Comparison of ENCODE assay signal across 8 cellular contexts in the genomic region with DNA sequence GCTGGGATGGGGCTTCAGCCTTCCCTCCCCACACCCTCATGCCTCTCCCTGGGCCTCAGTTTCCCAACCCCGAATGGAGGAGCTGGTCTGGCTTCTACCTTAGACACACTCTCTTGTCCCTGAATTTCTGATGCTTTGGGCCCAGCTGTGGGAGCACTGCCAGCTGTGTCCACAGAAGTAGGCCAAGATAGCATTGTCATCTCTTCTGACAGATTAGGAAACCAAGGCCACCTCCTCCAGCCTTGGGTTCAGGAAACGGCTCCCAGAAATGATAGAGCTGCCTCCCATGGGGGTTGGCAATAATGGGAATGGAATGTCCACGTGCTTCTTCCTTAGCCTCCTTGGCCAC. TPM values are rescaled to one million over a fixed set of nuclear protein-coding genes. Genes with fewer than 3 reads are reported as not detected.
DNase-seq lines count a peak whose midpoint lies in the region; ATAC-seq and TF ChIP-seq lines count a peak whose summit lies in the region.

No MANE protein-coding gene starts in this region.

- intact Hi-C loops in psoas muscle (cut with DNase I): no loop called here

- TF ChIP-seq CTCF in psoas muscle (IDR thresholded peaks at IDR 0.05): no peak

- H3K4me1 ChIP-seq in SJCRH30 (peaks cover 11% of the 10 kb centered on the region; the same call in 1 of the 2 replicates), psoas muscle (peaks cover 18% of the 10 kb centered on the region)

- H3K27ac ChIP-seq in SJCRH30: peak overlapping the region; percentile 75; the same call in 1 of the 2 replicates
- H3K27ac ChIP-seq in psoas muscle: peak overlapping the region; percentile 92

- peaks cover 47% of the 10 kb centered on the region for H3K36me3 ChIP-seq in SJCRH30
- peaks cover 3 to 47% of the 10 kb centered on the region in 2 donors for H3K36me3 ChIP-seq in psoas muscle (ENCODE audit: insufficient read depth in 1 of 2, low read depth in 1 of 2)

- WGBS in psoas muscle, 3 donors: 46 to 65% (median 55%) methylated on average over 3 of the region's 3 CpGs

- DNase-seq in SJCRH30 (no peak), fibroblast of gingiva (ENCODE audit: low read depth) (peak; percentile 26), psoas muscle (peak in 1 of 2 donors; percentile 70), amniotic stem cell (lab: John Stamatoyannopoulos, UW) (no peak), SKM-1 treated with dmso at 0.1 percent for 144 hours (lab: John Stamatoyannopoulos, UW; ENCODE audit: unreplicated experiment) (no peak), NCI-H146 (lab: John Stamatoyannopoulos, UW) (no peak), inferior parietal cortex (ENCODE audit: extremely low spot score) (no peak)

- no peak for ATAC-seq in psoas muscle

- H3K4me3 ChIP-seq in GM08714 (ENCODE audit: low read length) (peak overlapping the region; percentile 89), SJCRH30 (peak overlapping the region; percentile 91), psoas muscle (peak overlapping the region; percentile 85)

- no peaks in the 10 kb centered on the region for H3K9me3 ChIP-seq in SJCRH30 (replicated peaks)
- H3K9me3 ChIP-seq in psoas muscle: no peaks in the 10 kb centered on the region

- H3K27me3 ChIP-seq in SJCRH30 (no peaks in the 10 kb centered on the region), psoas muscle (ENCODE audit: insufficient read depth in 3 of 3, low read length in 2 of 3) (no peaks in the 10 kb centered on the region)

RNA-seq across cellular contexts. Expression of gene PPIF, which starts 1.3 kb away (rescaled TPM):
- total RNA-seq in SJCRH30 (2014; rRNA removed; shearing (Covaris generic)): 98.8 and 103 TPM in 2 replicates
- 100 to 1,000 TPM in 2 of 4 donors, 10 to 100 TPM in 2; 44.6 to 181 (median 89.4) TPM for total RNA-seq in psoas muscle
- 100 to 1,000 TPM in 1 of 3 donors, 10 to 100 TPM in 2; 85.4 to 297 (median 85.9) TPM for polyA plus RNA-seq in psoas muscle
